ENCODE assay signal across 26 cellular contexts in genomic region chr1:112232848-112233247, GRCh38.
A peak's percentile ranks its signal among the peaks of the same experiment; 100 is the strongest.
DNase-seq lines count a peak whose midpoint lies in the region; ATAC-seq, FAIRE-seq and TF ChIP-seq lines count a peak whose summit lies in the region.
"Had no signal": no experiment of that assay in that cellular context is flagged by ENCODE, and none has a peak within 500 bp of the region (broad histone marks: within the 10 kb centered on the region; RNA-seq: fewer than 3 reads in every experiment).

No MANE protein-coding gene starts in this region.

- peaks cover 3% of the 10 kb centered on the region for H3K9me3 Mint-ChIP-seq in activated CD4-positive, alpha-beta T cell treated with anti-CD3 and anti-CD28 coated beads, Interleukin-2, amount 10 ng/mL, durations not matched to agents 24 days and 14 days
- H3K9me3 Mint-ChIP-seq in activated CD4-positive, alpha-beta T cell treated with anti-CD3 and anti-CD28 coated beads, Interleukin-2, amount 10 ng/mL, durations not matched to agents 7 days and 5 days: no peaks in the 10 kb centered on the region
- H3K9me3 Mint-ChIP-seq in activated CD8-positive, alpha-beta memory T cell treated with anti-CD3 and anti-CD28 coated beads, Interleukin-2, amount 10 ng/mL, durations not matched to agents 7 days and 5 days (ENCODE audit: low read depth): no peaks in the 10 kb centered on the region
- H3K9me3 Mint-ChIP-seq in activated CD8-positive, alpha-beta T cell treated with anti-CD3 and anti-CD28 coated beads, Interleukin-2, amount 10 ng/mL, durations not matched to agents 7 days and 5 days (ENCODE audit: insufficient read depth): peaks cover 6% of the 10 kb centered on the region
- H3K9me3 Mint-ChIP-seq: HFFc6 had no signal

- no peak overlapping the region for H3K9ac ChIP-seq in H1 (replicated peaks in 1 of 4; ENCODE audit: extremely low read depth in 1 of 4, low read depth in 3 of 4, low read length in 3 of 4)
- H3K9ac ChIP-seq in kidney (ENCODE audit: low read length in 2 of 2): no peak overlapping the region
- H3K9ac ChIP-seq: BLaER1, GM23248 had no signal

- peak; percentile 37 for DNase-seq in activated CD4-positive, alpha-beta T cell treated with anti-CD3 and anti-CD28 coated beads, Interleukin-2, amount 10 ng/mL, durations not matched to agents 24 days and 14 days
- no peak for DNase-seq in activated CD4-positive, alpha-beta T cell treated with anti-CD3 and anti-CD28 coated beads, Interleukin-2, amount 10 ng/mL, durations not matched to agents 7 days and 5 days
- DNase-seq in H1 (ENCODE audit: low read depth in 1 of 2, low spot score in 2 of 2): no peak
- peak; percentile 22 for DNase-seq in kidney
- no peak for DNase-seq in effector CD8-positive, alpha-beta T cell (lab: John Stamatoyannopoulos, UW)
- no peak for DNase-seq in activated CD8-positive, alpha-beta memory T cell treated with anti-CD3 and anti-CD28 coated beads, Interleukin-2, amount 10 ng/mL, durations not matched to agents 7 days and 5 days
- no peak for DNase-seq in activated CD8-positive, alpha-beta T cell treated with anti-CD3 and anti-CD28 coated beads, Interleukin-2, amount 10 ng/mL, durations not matched to agents 7 days and 5 days
- no peak for DNase-seq in NCI-H774 (lab: John Stamatoyannopoulos, UW)
- DNase-seq: Caco-2; CD4-positive, CD25-positive, alpha-beta regulatory T cell; CD8-positive, alpha-beta T cell; DMS153; DMS79; EL; GDM1; GM23248; HFFc6 had no signal

- H3K9me3 ChIP-seq in H1 (ENCODE audit: insufficient read depth in 2 of 2, low read depth in 1 of 2, low read length in 1 of 2): peaks cover 7% of the 10 kb centered on the region in 2 experiments; a peak in 2 of 4 replicates
- peaks cover 0 to 6% of the 10 kb centered on the region in 2 donors for H3K9me3 ChIP-seq in kidney (ENCODE audit: control insufficient read depth in 1 of 2, low read length in 2 of 2)
- H3K9me3 ChIP-seq: BLaER1, Caco-2, HAP-1 had no signal

- H3K36me3 Mint-ChIP-seq in activated CD4-positive, alpha-beta T cell treated with anti-CD3 and anti-CD28 coated beads, Interleukin-2, amount 10 ng/mL, durations not matched to agents 24 days and 14 days (ENCODE audit: low read depth): no peaks in the 10 kb centered on the region
- H3K36me3 Mint-ChIP-seq in activated CD4-positive, alpha-beta T cell treated with anti-CD3 and anti-CD28 coated beads, Interleukin-2, amount 10 ng/mL, durations not matched to agents 7 days and 5 days (ENCODE audit: low read depth): no peaks in the 10 kb centered on the region
- H3K36me3 Mint-ChIP-seq in activated CD8-positive, alpha-beta memory T cell treated with anti-CD3 and anti-CD28 coated beads, Interleukin-2, amount 10 ng/mL, durations not matched to agents 7 days and 5 days: no peaks in the 10 kb centered on the region
- H3K36me3 Mint-ChIP-seq in activated CD8-positive, alpha-beta T cell treated with anti-CD3 and anti-CD28 coated beads, Interleukin-2, amount 10 ng/mL, durations not matched to agents 7 days and 5 days (ENCODE audit: low read depth): no peaks in the 10 kb centered on the region
- H3K36me3 Mint-ChIP-seq: CD4-positive, CD25-positive, alpha-beta regulatory T cell; CD8-positive, alpha-beta T cell had no signal

- H3K18ac ChIP-seq in H1 (ENCODE audit: extremely low read depth, low read length): no peak overlapping the region

- H2BK12ac ChIP-seq in H1 (ENCODE audit: low read depth, low read length): no peak overlapping the region

- H3K23me2 ChIP-seq in H1 (ENCODE audit: low read depth, low read length): no peaks in the 10 kb centered on the region

- 77% methylated on average over 3 of the region's 3 CpGs; no CpG with 5 or more reads in 1 of the 2 experiments for WGBS in H1 (ENCODE audit: extremely low coverage in 1 of 2, insufficient coverage in 1 of 2, insufficient read length in 1 of 2, insufficient replicate concordance in 2 of 2, low coverage in 1 of 2, low lambda C conversion rate in 2 of 2, missing lambda C conversion rate in 1 of 2), 2 experiments

- H3K27ac ChIP-seq in H1 (ENCODE audit: low read depth, low read length): no peak overlapping the region
- H3K27ac ChIP-seq in kidney (ENCODE audit: low read depth in 2 of 2, low read length in 2 of 2): no peak overlapping the region
- H3K27ac ChIP-seq: 22Rv1, BLaER1, C4-2B, GM23248 had no signal

- H2BK15ac ChIP-seq in H1 (ENCODE audit: low read length): no peak overlapping the region

- H3K36me3 ChIP-seq in H1 (ENCODE audit: control insufficient read depth in 2 of 4, insufficient read depth in 4 of 4, low read length in 3 of 4): no peaks in the 10 kb centered on the region
- no peaks in the 10 kb centered on the region for H3K36me3 ChIP-seq in kidney (ENCODE audit: control insufficient read depth in 1 of 2, insufficient read depth in 2 of 2, low read length in 2 of 2)
- H3K36me3 ChIP-seq: BLaER1, HAP-1 had no signal

- peaks cover 0 to 5% (median 2%) of the 10 kb centered on the region in 4 experiments; a peak in 5 of 7 replicates for H3K4me1 ChIP-seq in H1 (replicated peaks in 1 of 4; ENCODE audit: control insufficient read depth in 3 of 4, insufficient read depth in 4 of 4, low read length in 3 of 4)
- H3K4me1 ChIP-seq in kidney (ENCODE audit: control insufficient read depth in 1 of 2, insufficient read depth in 1 of 2, low read depth in 1 of 2, low read length in 2 of 2): no peaks in the 10 kb centered on the region
- H3K4me1 ChIP-seq: BLaER1, Caco-2, HAP-1 had no signal

- H2BK20ac ChIP-seq in H1 (ENCODE audit: low read length): no peak overlapping the region; the same call in 1 of the 2 replicates

- H3K4me3 Mint-ChIP-seq in activated CD4-positive, alpha-beta T cell treated with anti-CD3 and anti-CD28 coated beads, Interleukin-2, amount 10 ng/mL, durations not matched to agents 24 days and 14 days: no peak overlapping the region
- H3K4me3 Mint-ChIP-seq in activated CD4-positive, alpha-beta T cell treated with anti-CD3 and anti-CD28 coated beads, Interleukin-2, amount 10 ng/mL, durations not matched to agents 7 days and 5 days: no peak overlapping the region
- no peak overlapping the region for H3K4me3 Mint-ChIP-seq in activated CD8-positive, alpha-beta memory T cell treated with anti-CD3 and anti-CD28 coated beads, Interleukin-2, amount 10 ng/mL, durations not matched to agents 7 days and 5 days
- H3K4me3 Mint-ChIP-seq in activated CD8-positive, alpha-beta T cell treated with anti-CD3 and anti-CD28 coated beads, Interleukin-2, amount 10 ng/mL, durations not matched to agents 7 days and 5 days: no peak overlapping the region
- H3K4me3 Mint-ChIP-seq: B cell; CD4-positive, CD25-positive, alpha-beta regulatory T cell; CD8-positive, alpha-beta T cell; HFFc6 had no signal

- H3K79me1 ChIP-seq in H1 (ENCODE audit: low read depth, low read length): no peaks in the 10 kb centered on the region

- FAIRE-seq in H1 (lab: Jason Lieb, UNC): no peak
- no peak for FAIRE-seq in kidney (lab: Jason Lieb, UNC)
- FAIRE-seq: A204.1, GM12878, GM19239, H54 had no signal

- CTCF ChIA-PET in activated CD4-positive, alpha-beta T cell treated with anti-CD3 and anti-CD28 coated beads, Interleukin-2, amount 10 ng/mL, durations not matched to agents 7 days and 5 days (lab: Charles Lee): no interaction called here
- CTCF ChIA-PET in H1 (lab: Charles Lee; ENCODE audit: partially characterized antibody): interaction anchor here (0.8 to 2.3 kb wide), 3 partner anchors 9 to 145 kb away, joined by 3 to 8 read pairs (median 3); no protein-coding TSS in a partner anchor
- CTCF ChIA-PET in activated CD8-positive, alpha-beta memory T cell treated with anti-CD3 and anti-CD28 coated beads, Interleukin-2, amount 10 ng/mL, durations not matched to agents 7 days and 5 days (lab: Charles Lee): no interaction called here
- CTCF ChIA-PET in activated CD8-positive, alpha-beta T cell treated with anti-CD3 and anti-CD28 coated beads, Interleukin-2, amount 10 ng/mL, durations not matched to agents 7 days and 5 days (lab: Charles Lee): no interaction called here

- no peak for TF ChIP-seq POLR2A in H1 (IDR thresholded peaks at IDR 0.05; ENCODE audit: control extremely low read depth in 1 of 2, low read depth in 2 of 2, low read length in 2 of 2)

- ATAC-seq in activated CD8-positive, alpha-beta memory T cell treated with anti-CD3 and anti-CD28 coated beads, Interleukin-2, amount 10 ng/mL, durations not matched to agents 7 days and 5 days: no peak
- no peak for ATAC-seq in activated CD8-positive, alpha-beta T cell treated with anti-CD3 and anti-CD28 coated beads, Interleukin-2, amount 10 ng/mL, durations not matched to agents 7 days and 5 days
- ATAC-seq: CD8-positive, alpha-beta T cell; GM12878 had no signal

- no peak overlapping the region for H4K8ac ChIP-seq in H1 (ENCODE audit: extremely low read depth, insufficient read depth, low read length)

- intact Hi-C loops in activated CD4-positive, alpha-beta T cell treated with anti-CD3 and anti-CD28 coated beads, Interleukin-2, amount 10 ng/mL, durations not matched to agents 24 days and 14 days (cut with micrococcal nuclease): no loop called here
- intact Hi-C loops in kidney (cut with DNase I): no loop called here

- H4K5ac ChIP-seq in H1 (ENCODE audit: insufficient read length, low read depth, low read length): no peak overlapping the region

- no peak overlapping the region for H2AFZ ChIP-seq in H1 (ENCODE audit: low read length)
- H2AFZ ChIP-seq: GM23248 had no signal

- no peaks in the 10 kb centered on the region for H3K27me3 ChIP-seq in H1 (replicated peaks in 1 of 4; ENCODE audit: control insufficient read depth in 3 of 4, extremely low read depth in 1 of 4, insufficient read depth in 3 of 4, low read length in 3 of 4)
- H3K27me3 ChIP-seq: BLaER1 had no signal

- no peak overlapping the region for H3K23ac ChIP-seq in H1 (ENCODE audit: insufficient read length)

- no peak overlapping the region for H2AK5ac ChIP-seq in H1 (ENCODE audit: low read depth, low read length)

- no peaks in the 10 kb centered on the region for H4K20me1 ChIP-seq in H1 (replicated peaks in 1 of 2; ENCODE audit: control insufficient read depth in 1 of 2, insufficient read depth in 2 of 2, low read length in 2 of 2)
- H4K20me1 ChIP-seq: BLaER1 had no signal

- H2BK120ac ChIP-seq in H1 (replicated peaks; ENCODE audit: low read depth, low read length): no peak overlapping the region

- H3K27me3 Mint-ChIP-seq in activated CD4-positive, alpha-beta T cell treated with anti-CD3 and anti-CD28 coated beads, Interleukin-2, amount 10 ng/mL, durations not matched to agents 24 days and 14 days: no peaks in the 10 kb centered on the region
- H3K27me3 Mint-ChIP-seq in activated CD4-positive, alpha-beta T cell treated with anti-CD3 and anti-CD28 coated beads, Interleukin-2, amount 10 ng/mL, durations not matched to agents 7 days and 5 days: no peaks in the 10 kb centered on the region
- H3K27me3 Mint-ChIP-seq in activated CD8-positive, alpha-beta memory T cell treated with anti-CD3 and anti-CD28 coated beads, Interleukin-2, amount 10 ng/mL, durations not matched to agents 7 days and 5 days: peaks cover 11% of the 10 kb centered on the region
- peaks cover 2% of the 10 kb centered on the region for H3K27me3 Mint-ChIP-seq in activated CD8-positive, alpha-beta T cell treated with anti-CD3 and anti-CD28 coated beads, Interleukin-2, amount 10 ng/mL, durations not matched to agents 7 days and 5 days (ENCODE audit: low read depth)

- H3K56ac ChIP-seq in H1 (replicated peaks; ENCODE audit: insufficient read length, low read depth, low read length): no peak overlapping the region

- POLR2A ChIA-PET in activated CD4-positive, alpha-beta T cell treated with anti-CD3 and anti-CD28 coated beads, Interleukin-2, amount 10 ng/mL, durations not matched to agents 7 days and 5 days (lab: Charles Lee): no interaction called here
- POLR2A ChIA-PET in H1 (lab: Charles Lee; ENCODE audit: partially characterized antibody): no interaction called here
- POLR2A ChIA-PET in activated CD8-positive, alpha-beta T cell treated with anti-CD3 and anti-CD28 coated beads, Interleukin-2, amount 10 ng/mL, durations not matched to agents 7 days and 5 days (lab: Charles Lee): no interaction called here

- no peaks in the 10 kb centered on the region for H3K79me2 ChIP-seq in H1 (ENCODE audit: control insufficient read depth in 1 of 2, insufficient read depth in 2 of 2, low read length in 2 of 2)

- no peak overlapping the region for H3K14ac ChIP-seq in H1 (ENCODE audit: insufficient read length)

- H3K4me1 Mint-ChIP-seq in activated CD4-positive, alpha-beta T cell treated with anti-CD3 and anti-CD28 coated beads, Interleukin-2, amount 10 ng/mL, durations not matched to agents 24 days and 14 days: no peaks in the 10 kb centered on the region
- H3K4me1 Mint-ChIP-seq in activated CD4-positive, alpha-beta T cell treated with anti-CD3 and anti-CD28 coated beads, Interleukin-2, amount 10 ng/mL, durations not matched to agents 7 days and 5 days: no peaks in the 10 kb centered on the region
- no peaks in the 10 kb centered on the region for H3K4me1 Mint-ChIP-seq in activated CD8-positive, alpha-beta memory T cell treated with anti-CD3 and anti-CD28 coated beads, Interleukin-2, amount 10 ng/mL, durations not matched to agents 7 days and 5 days
- no peaks in the 10 kb centered on the region for H3K4me1 Mint-ChIP-seq in activated CD8-positive, alpha-beta T cell treated with anti-CD3 and anti-CD28 coated beads, Interleukin-2, amount 10 ng/mL, durations not matched to agents 7 days and 5 days (ENCODE audit: low read depth)
- H3K4me1 Mint-ChIP-seq: B cell; CD4-positive, CD25-positive, alpha-beta regulatory T cell had no signal

- H3K4me3 ChIP-seq in H1 (ENCODE audit: extremely low read depth in 1 of 4, insufficient read depth in 2 of 4, low read depth in 3 of 4, low read length in 4 of 4) (no peak overlapping the region), kidney (ENCODE audit: low read length in 2 of 2) (no peak overlapping the region)
- H3K4me3 ChIP-seq: BLaER1, GM12878, GM23248, HAP-1 had no signal

- peak overlapping the region; percentile 64 for H4K91ac ChIP-seq in H1 (replicated peaks; ENCODE audit: insufficient read length, low read length)

- TF ChIP-seq CTCF in H1 (IDR thresholded peaks at IDR 0.05; ENCODE audit: control extremely low read depth in 1 of 3, insufficient read depth in 1 of 3, low read depth in 1 of 3, low read length in 3 of 3) (no peak), kidney (IDR thresholded peaks at IDR 0.05; ENCODE audit: borderline replicate concordance, extremely low read depth, insufficient read depth) (no peak)

- no peak overlapping the region for H3K4me2 ChIP-seq in H1 (ENCODE audit: insufficient read depth in 1 of 2, low read depth in 2 of 2, low read length in 2 of 2)
- H3K4me2 ChIP-seq: BLaER1 had no signal

- no peak for TF ChIP-seq RAD21 in H1 (IDR thresholded peaks at IDR 0.05 in 1 of 2, conservative IDR thresholded peaks at IDR 0.05 in 1 of 2; ENCODE audit: low read depth in 2 of 2, low read length in 2 of 2)

- H3K4ac ChIP-seq in H1 (replicated peaks; ENCODE audit: insufficient read length, low read depth, low read length): no peak overlapping the region

- no peak overlapping the region for H3K27ac Mint-ChIP-seq in activated CD4-positive, alpha-beta T cell treated with anti-CD3 and anti-CD28 coated beads, Interleukin-2, amount 10 ng/mL, durations not matched to agents 24 days and 14 days
- no peak overlapping the region for H3K27ac Mint-ChIP-seq in activated CD4-positive, alpha-beta T cell treated with anti-CD3 and anti-CD28 coated beads, Interleukin-2, amount 10 ng/mL, durations not matched to agents 7 days and 5 days
- no peak overlapping the region for H3K27ac Mint-ChIP-seq in activated CD8-positive, alpha-beta memory T cell treated with anti-CD3 and anti-CD28 coated beads, Interleukin-2, amount 10 ng/mL, durations not matched to agents 7 days and 5 days
- H3K27ac Mint-ChIP-seq in activated CD8-positive, alpha-beta T cell treated with anti-CD3 and anti-CD28 coated beads, Interleukin-2, amount 10 ng/mL, durations not matched to agents 7 days and 5 days: no peak overlapping the region
- H3K27ac Mint-ChIP-seq: B cell; CD4-positive, CD25-positive, alpha-beta regulatory T cell; CD8-positive, alpha-beta T cell; HFFc6 had no signal

- no peak for TF ChIP-seq EP300 in H1 (IDR thresholded peaks at IDR 0.05; ENCODE audit: borderline replicate concordance in 1 of 2, low read depth in 2 of 2, low read length in 2 of 2)

- no peak overlapping the region for H2BK5ac ChIP-seq in H1 (ENCODE audit: low read depth, low read length)

Comparison
In these comparisons a context has a peak if more than half of its experiments do, and no peak if none do; other contexts are left out.
1. DNase-seq: peak in activated CD4-positive, alpha-beta T cell treated with anti-CD3 and anti-CD28 coated beads, Interleukin-2, amount 10 ng/mL, durations not matched to agents 24 days and 14 days (single experiment) and kidney (single experiment); none in activated CD4-positive, alpha-beta T cell treated with anti-CD3 and anti-CD28 coated beads, Interleukin-2, amount 10 ng/mL, durations not matched to agents 7 days and 5 days (single experiment), H1 (0 of 2), effector CD8-positive, alpha-beta T cell (single experiment), activated CD8-positive, alpha-beta memory T cell treated with anti-CD3 and anti-CD28 coated beads, Interleukin-2, amount 10 ng/mL, durations not matched to agents 7 days and 5 days (single experiment), activated CD8-positive, alpha-beta T cell treated with anti-CD3 and anti-CD28 coated beads, Interleukin-2, amount 10 ng/mL, durations not matched to agents 7 days and 5 days (single experiment) and NCI-H774 (single experiment).